ENCODE assay signal across 9 cellular contexts in genomic region chr19:45640849-45641273, GRCh38. TPM values are rescaled to one million over a fixed set of nuclear protein-coding genes. Genes with fewer than 3 reads are reported as not detected.
DNase-seq lines count a peak whose midpoint lies in the region; ATAC-seq and TF ChIP-seq lines count a peak whose summit lies in the region.
"Had no signal": no experiment of that assay in that cellular context is flagged by ENCODE, and none has a peak within 500 bp of the region (broad histone marks: within the 10 kb centered on the region; RNA-seq: fewer than 3 reads in every experiment).

No MANE protein-coding gene starts in this region.

- H3K36me3 ChIP-seq in HUES64 (ENCODE audit: insufficient read depth, low read length) (no peaks in the 10 kb centered on the region), hepatocyte (replicated peaks; ENCODE audit: insufficient read depth, low read depth) (no peaks in the 10 kb centered on the region)

- ATAC-seq in GM18867 (IDR thresholded peaks at IDR 0.05; ENCODE audit: unreplicated experiment) = no peak

- H3K4me3 ChIP-seq in HUES64 (ENCODE audit: low read length) (peak overlapping the region; percentile 50), hepatocyte (no peak overlapping the region)

- H3K4me2 ChIP-seq in hepatocyte = peak overlapping the region; percentile 78

- 44% methylated on average over 17 of the region's 17 CpGs for WGBS in HUES64
- 57% methylated on average over 17 of the region's 17 CpGs for WGBS in hepatocyte (ENCODE audit: low lambda C conversion rate, missing lambda C conversion rate)

- H2AFZ ChIP-seq in hepatocyte = no peak overlapping the region

- H4K20me1 ChIP-seq in hepatocyte (ENCODE audit: insufficient read depth, poor library complexity, severe bottlenecking) = no peaks in the 10 kb centered on the region

- H3K27me3 ChIP-seq in HUES64 (ENCODE audit: insufficient read depth, low read length) (no peaks in the 10 kb centered on the region), hepatocyte (no peaks in the 10 kb centered on the region)

- DNase-seq in activated CD8-positive, alpha-beta memory T cell treated with anti-CD3 and anti-CD28 coated beads, Interleukin-2, amount 50 U/mL, for 4 hours = peak; percentile 41
- DNase-seq in hepatocyte (ENCODE audit: low spot score) (peak; percentile 31), NCI-H1417 (lab: John Stamatoyannopoulos, UW) (no peak), NCI-H1930 (lab: John Stamatoyannopoulos, UW) (no peak), NCI-H2029 (lab: John Stamatoyannopoulos, UW) (no peak)
- peak; percentile 35 to 46 (median 42) for DNase-seq in stimulated activated CD4-positive, alpha-beta T cell treated with anti-CD3 and anti-CD28 coated beads, TNF-alpha, amount 100 ng/mL, for 48 hours (ENCODE audit: low read depth in 3 of 3)

- peaks cover 2% of the 10 kb centered on the region for H3K79me2 ChIP-seq in hepatocyte

- no peak overlapping the region for H3K9ac ChIP-seq in HUES64 (ENCODE audit: low read depth, low read length)

- H3K9me2 ChIP-seq in hepatocyte (replicated peaks; ENCODE audit: insufficient read depth) = no peaks in the 10 kb centered on the region

- no peak for TF ChIP-seq CTCF in hepatocyte (IDR thresholded peaks at IDR 0.05; ENCODE audit: poor library complexity)

- H3K27ac ChIP-seq in HUES64 (ENCODE audit: low read depth, low read length) (no peak overlapping the region), hepatocyte (no peak overlapping the region)

- H3K9me3 ChIP-seq in HUES64 (ENCODE audit: insufficient read depth, low read depth, low read length) = no peaks in the 10 kb centered on the region
- no peaks in the 10 kb centered on the region for H3K9me3 ChIP-seq in hepatocyte (ENCODE audit: low read depth)

- H3K4me1 ChIP-seq in HUES64 (ENCODE audit: insufficient read depth, low read length) (peaks cover 13% of the 10 kb centered on the region), hepatocyte (ENCODE audit: insufficient read depth) (peaks cover 16% of the 10 kb centered on the region)

RNA-seq across cellular contexts. Expression of gene EML2, which starts 1.7 kb away (rescaled TPM):
- 9.3 TPM for polyA plus RNA-seq in HUES64 (2013, experiment 1 of 2)
- polyA plus RNA-seq in HUES64 (2013, experiment 2 of 2) = 15.7 TPM
- total RNA-seq in hepatocyte = 9.1 and 13.9 TPM in 2 replicates
- polyA plus RNA-seq in hepatocyte = 17.0 and 20.6 TPM in 2 replicates

RNA-seq across cellular contexts. Expression of gene GIPR, which starts 27.2 kb away (rescaled TPM):
- polyA plus RNA-seq in HUES64 (2013, experiment 1 of 2) = 0.15 TPM
- polyA plus RNA-seq in HUES64 (2013, experiment 2 of 2) = 0.32 TPM
- 1.8 and 2.7 TPM in 2 replicates for total RNA-seq in hepatocyte
- 5.6 and 6.7 TPM in 2 replicates for polyA plus RNA-seq in hepatocyte
- total RNA-seq: fibroblast of villous mesenchyme had no signal

RNA-seq across cellular contexts. Expression of gene GPR4, which starts 38.8 kb away (rescaled TPM):
- polyA plus RNA-seq in HUES64 (2013, experiment 1 of 2) = 0.35 TPM
- 0.25 TPM for polyA plus RNA-seq in HUES64 (2013, experiment 2 of 2)
- total RNA-seq in hepatocyte = not detected in 2 replicates
- polyA plus RNA-seq in hepatocyte = 0.10 TPM in 1 of 2 replicates, not detected in the other
- total RNA-seq: fibroblast of villous mesenchyme had no signal

RNA-seq across cellular contexts. Expression of gene SNRPD2, which starts 50.9 kb away (rescaled TPM):
- 496 TPM for polyA plus RNA-seq in HUES64 (2013, experiment 1 of 2)
- 551 TPM for polyA plus RNA-seq in HUES64 (2013, experiment 2 of 2)
- 149 and 165 TPM in 2 replicates for total RNA-seq in hepatocyte
- 478 and 513 TPM in 2 replicates for polyA plus RNA-seq in hepatocyte

RNA-seq across cellular contexts. Expression of gene QPCTL, which starts 51.6 kb away (rescaled TPM):
- 12.6 TPM for polyA plus RNA-seq in HUES64 (2013, experiment 1 of 2)
- 17.4 TPM for polyA plus RNA-seq in HUES64 (2013, experiment 2 of 2)
- 7.5 and 10.3 TPM in 2 replicates for total RNA-seq in hepatocyte
- 6.8 and 11.0 TPM in 2 replicates for polyA plus RNA-seq in hepatocyte

Comparison
In these comparisons a context has a peak if more than half of its experiments do, and no peak if none do; other contexts are left out.
1. DNase-seq: peak in activated CD8-positive, alpha-beta memory T cell treated with anti-CD3 and anti-CD28 coated beads, Interleukin-2, amount 50 U/mL, for 4 hours (single experiment), hepatocyte (single experiment) and stimulated activated CD4-positive, alpha-beta T cell treated with anti-CD3 and anti-CD28 coated beads, TNF-alpha, amount 100 ng/mL, for 48 hours (3 of 3); none in NCI-H1417 (0 of 3), NCI-H1930 (0 of 2) and NCI-H2029 (single experiment).